16 cellular contexts compared by ENCODE assay signal in genomic region chr2:240967681-240968621, GRCh38.
"Had no signal": no experiment of that assay in that cellular context is flagged by ENCODE, and none has a peak within 500 bp of the region (broad histone marks: within the 10 kb centered on the region; RNA-seq: fewer than 3 reads in every experiment).

No MANE protein-coding gene starts in this region.

- H3K4me3 ChIP-seq: coronary artery, sigmoid colon, thyroid gland, uterus had no signal

- H3K9me3 ChIP-seq: sigmoid colon, thyroid gland, uterus had no signal

- H3K36me3 ChIP-seq: brain microvascular endothelial cell, sigmoid colon, thyroid gland, uterus had no signal

- H3K27ac ChIP-seq: brain microvascular endothelial cell, sigmoid colon, thyroid gland, uterus had no signal

- H3K27me3 ChIP-seq: thyroid gland, uterus had no signal

- H3K4me1 ChIP-seq: sigmoid colon had no signal

- FAIRE-seq: frontal cortex, keratinocyte had no signal

- ATAC-seq: activated CD4-positive, CD25-positive, alpha-beta regulatory T cell treated with anti-CD3 and anti-CD28 coated beads, Interleukin-2, amount 50 U/mL, for 24 hours; activated T-cell treated with anti-CD3 and anti-CD28 coated beads, Interleukin-2, amount 50 U/mL, for 4 hours; stimulated activated memory B cell treated with anti-CD40 and anti-IgM and Interleukin-4, amounts not matched to agents 10 μg/mL and 1 μg/mL and 100 μg/mL, for 72 hours had no signal

- DNase-seq: activated CD4-positive, alpha-beta T cell treated with anti-CD3 and anti-CD28 coated beads, Interleukin-2, amount 10 ng/mL, durations not matched to agents 7 days and 5 days; activated CD8-positive, alpha-beta memory T cell treated with anti-CD3 and anti-CD28 coated beads, Interleukin-2, amount 50 U/mL, for 4 hours; activated naive CD4-positive, alpha-beta T cell treated with anti-CD3 and anti-CD28 coated beads for 36 hours; activated T-cell treated with anti-CD3 and anti-CD28 coated beads, Interleukin-2, amount 50 U/mL, for 4 hours; brain microvascular endothelial cell; effector CD4-positive, alpha-beta T cell; stimulated activated CD4-positive, alpha-beta T cell treated with anti-CD3 and anti-CD28 coated beads, Interleukin-4, amount 100 ng/mL, for 4 hours; T1000; thyroid gland had no signal
